8 cellular contexts compared by ENCODE assay signal in the genomic region with DNA sequence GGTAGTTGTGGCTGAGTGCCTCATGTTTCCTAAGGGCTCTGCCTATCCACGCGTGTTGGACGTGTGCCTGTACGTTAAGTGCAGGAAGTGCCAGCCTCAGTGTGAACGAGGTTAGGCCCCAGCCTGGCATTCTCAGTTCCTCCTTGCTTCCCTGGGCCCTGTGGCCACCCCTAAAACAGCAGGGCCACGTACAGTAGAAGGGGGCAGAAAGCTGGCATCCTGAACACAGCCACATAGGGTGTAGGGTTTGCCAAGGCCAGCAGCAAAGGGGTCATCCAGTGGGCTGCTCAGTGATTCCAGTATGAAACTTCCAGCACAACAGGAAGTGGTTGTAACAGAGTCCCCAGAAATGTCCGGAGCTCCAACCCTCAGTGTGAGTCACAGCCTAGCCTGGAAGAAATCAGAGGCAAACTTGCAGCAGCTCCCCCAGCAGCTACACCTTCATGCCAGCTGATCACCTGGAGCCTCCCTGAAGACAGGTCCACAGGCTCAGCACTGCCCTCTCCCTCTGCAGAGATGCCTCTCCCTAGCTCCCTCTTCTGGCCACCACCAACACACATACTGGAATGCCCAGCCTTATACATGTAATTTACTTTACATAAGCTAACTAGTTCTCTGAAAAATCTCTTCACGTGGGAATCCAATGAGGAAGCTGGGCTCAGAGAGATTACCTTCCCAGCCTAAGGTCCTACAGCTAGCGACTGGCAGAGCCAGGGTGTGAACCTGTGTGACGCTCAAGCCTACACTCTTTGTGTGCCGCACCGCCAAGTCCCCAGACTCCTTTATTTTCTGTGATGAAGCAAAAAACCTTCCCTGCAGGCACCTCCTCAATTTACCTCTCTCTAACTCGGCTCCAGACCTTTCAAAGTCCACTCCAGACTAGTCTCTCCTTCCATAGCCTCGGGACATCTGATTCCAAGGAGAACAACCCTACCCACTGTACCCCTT. TPM values are rescaled to one million over a fixed set of nuclear protein-coding genes. Genes with fewer than 3 reads are reported as not detected.
A peak's percentile ranks its signal among the peaks of the same experiment; 100 is the strongest.
DNase-seq lines count a peak whose midpoint lies in the region; ATAC-seq and TF ChIP-seq lines count a peak whose summit lies in the region.

No MANE protein-coding gene starts in this region.

- H3K27me3 Mint-ChIP-seq in GM23338 (ENCODE audit: insufficient read depth, low read depth, poor library complexity) = peaks cover 3% of the 10 kb centered on the region
- H3K27me3 Mint-ChIP-seq in activated CD4-positive, alpha-beta T cell treated with anti-CD3 and anti-CD28 coated beads, Interleukin-2, amount 10 ng/mL, durations not matched to agents 24 days and 14 days = no peaks in the 10 kb centered on the region

- H3K79me2 ChIP-seq in GM23338 (replicated peaks; ENCODE audit: insufficient read depth) = no peaks in the 10 kb centered on the region

- TF ChIP-seq CTCF in GM23338 (conservative IDR thresholded peaks at IDR 0.05; ENCODE audit: low read depth in 2 of 2) = peak; percentile 88 to 93
- peak; percentile 34 for TF ChIP-seq CTCF in foreskin fibroblast (IDR thresholded peaks at IDR 0.05; ENCODE audit: low read depth, low read length)
- no peak for TF ChIP-seq CTCF in omental fat pad (IDR thresholded peaks at IDR 0.05)

- H3K4me2 ChIP-seq in GM23338 = no peak overlapping the region

- H3K4me1 ChIP-seq in GM23338 (ENCODE audit: insufficient read depth) = peaks cover 5% of the 10 kb centered on the region

- H3K27ac ChIP-seq in GM23338 (ENCODE audit: low read depth) = no peak overlapping the region

- H3K27me3 ChIP-seq in GM23338 (ENCODE audit: insufficient read depth) = no peaks in the 10 kb centered on the region

- peak; percentile 99 for ATAC-seq in GM23338
- ATAC-seq in omental fat pad (ENCODE audit: low FRiP score) = peak; percentile 39

- peak overlapping the region; percentile 87; the same call in 1 of the 2 replicates for H2AFZ ChIP-seq in GM23338

- H3F3A ChIP-seq in GM23338 (replicated peaks; ENCODE audit: low read depth) = no peaks in the 10 kb centered on the region

- DNase-seq in NCI-H510A treated with DMSO at 0.1 percent for 48 hours (lab: John Stamatoyannopoulos, UW) (peak; percentile 14), NCI-H510A (lab: John Stamatoyannopoulos, UW) (no peak), GM23338 (ENCODE audit: low spot score) (peak; percentile 90), NCI-H1694 (lab: John Stamatoyannopoulos, UW) (peak; percentile 47), foreskin fibroblast (peak; percentile 64 to 81), omental fat pad (ENCODE audit: low spot score) (no peak), cerebellar nuclear complex (lab: John Stamatoyannopoulos, UW) (no peak)
- peak; percentile 70 for DNase-seq in activated CD4-positive, alpha-beta T cell treated with anti-CD3 and anti-CD28 coated beads, Interleukin-2, amount 10 ng/mL, durations not matched to agents 24 days and 14 days

- intact Hi-C loops in activated CD4-positive, alpha-beta T cell treated with anti-CD3 and anti-CD28 coated beads, Interleukin-2, amount 10 ng/mL, durations not matched to agents 24 days and 14 days (cut with micrococcal nuclease) = loop anchor here (5.0 kb wide), 1 partner anchor 97 kb away; no protein-coding TSS in a partner anchor

- H3K4me3 Mint-ChIP-seq in GM23338 = no peak overlapping the region; the same call in 2 of the 3 replicates
- no peak overlapping the region for H3K4me3 Mint-ChIP-seq in activated CD4-positive, alpha-beta T cell treated with anti-CD3 and anti-CD28 coated beads, Interleukin-2, amount 10 ng/mL, durations not matched to agents 24 days and 14 days

- H3K27ac Mint-ChIP-seq in GM23338 = peak overlapping the region; percentile 71
- peak overlapping the region; percentile 68 for H3K27ac Mint-ChIP-seq in activated CD4-positive, alpha-beta T cell treated with anti-CD3 and anti-CD28 coated beads, Interleukin-2, amount 10 ng/mL, durations not matched to agents 24 days and 14 days

- H3K36me3 Mint-ChIP-seq in GM23338 (ENCODE audit: low read depth) = no peaks in the 10 kb centered on the region; the same call in 2 of the 3 replicates
- H3K36me3 Mint-ChIP-seq in activated CD4-positive, alpha-beta T cell treated with anti-CD3 and anti-CD28 coated beads, Interleukin-2, amount 10 ng/mL, durations not matched to agents 24 days and 14 days (ENCODE audit: low read depth) = no peaks in the 10 kb centered on the region

- H3K9me3 Mint-ChIP-seq in GM23338 = no peaks in the 10 kb centered on the region
- H3K9me3 Mint-ChIP-seq in activated CD4-positive, alpha-beta T cell treated with anti-CD3 and anti-CD28 coated beads, Interleukin-2, amount 10 ng/mL, durations not matched to agents 24 days and 14 days = no peaks in the 10 kb centered on the region

- peaks cover 10% of the 10 kb centered on the region for H3K4me1 Mint-ChIP-seq in GM23338
- H3K4me1 Mint-ChIP-seq in activated CD4-positive, alpha-beta T cell treated with anti-CD3 and anti-CD28 coated beads, Interleukin-2, amount 10 ng/mL, durations not matched to agents 24 days and 14 days = peaks cover 26% of the 10 kb centered on the region

- no peaks in the 10 kb centered on the region for H3K36me3 ChIP-seq in GM23338 (ENCODE audit: insufficient read depth)

- H3K9me2 ChIP-seq in GM23338 (ENCODE audit: insufficient read depth) = no peaks in the 10 kb centered on the region

- no peak overlapping the region for H3K4me3 ChIP-seq in GM23338
- H3K4me3 ChIP-seq in foreskin fibroblast (ENCODE audit: low read depth in 1 of 2, low read length in 2 of 2) = no peak overlapping the region

- H4K20me1 ChIP-seq in GM23338 (replicated peaks; ENCODE audit: insufficient read depth) = no peaks in the 10 kb centered on the region

TF ChIP-seq in GM23338, 12 proteins besides CTCF, POLR2A, EP300 and RAD21:
- no peak for TF ChIP-seq POLR2AphosphoS5 (IDR thresholded peaks at IDR 0.05; ENCODE audit: low read depth)
- TF ChIP-seq CREB1 (CRISPR knock-in tag; IDR thresholded peaks at IDR 0.05; ENCODE audit: low read depth) = no peak
- TF ChIP-seq EZH2 (IDR thresholded peaks at IDR 0.05; ENCODE audit: low read depth, unreplicated experiment) = no peak
- no peak for TF ChIP-seq STAT1 (IDR thresholded peaks at IDR 0.05; ENCODE audit: unreplicated experiment)
- TF ChIP-seq EZH2phosphoT487 (IDR thresholded peaks at IDR 0.05; ENCODE audit: unreplicated experiment) = no peak
- TF ChIP-seq ZNF114 (CRISPR knock-in tag; IDR thresholded peaks at IDR 0.05) = no peak

RNA-seq across cellular contexts. Expression of a gene that starts 26.6 kb away (rescaled TPM):
- total RNA-seq in GM23338 (2014; rRNA removed; shearing (Covaris generic)) = 0.97 and 1.2 TPM in 2 replicates
- 0.16 and 0.66 TPM in 2 replicates for polyA plus RNA-seq in GM23338 (2016; fragmentation: Nextera tagmentation; extraction: Ambion mirVana)
- total RNA-seq in activated CD4-positive, alpha-beta T cell treated with anti-CD3 and anti-CD28 coated beads, Interleukin-2, amount 10 ng/mL, durations not matched to agents 24 days and 14 days = 0.16 and 0.17 TPM in 2 replicates
- total RNA-seq in omental fat pad = not detected

RNA-seq across cellular contexts. Expression of a gene that starts 59.7 kb away (rescaled TPM):
- total RNA-seq in GM23338 (2014; rRNA removed; shearing (Covaris generic)) = 0.97 TPM in 1 of 2 replicates, not detected in the other
- polyA plus RNA-seq in GM23338 (2016; fragmentation: Nextera tagmentation; extraction: Ambion mirVana) = not detected in 2 replicates
- total RNA-seq in activated CD4-positive, alpha-beta T cell treated with anti-CD3 and anti-CD28 coated beads, Interleukin-2, amount 10 ng/mL, durations not matched to agents 24 days and 14 days = 1.4 TPM in 2 replicates
- 10 to 100 TPM; 10.7 to 21.6 (median 15.2) TPM for total RNA-seq in omental fat pad

Comparison
In these comparisons a context has a peak if more than half of its experiments do, and no peak if none do; other contexts are left out.
1. DNase-seq: peak in NCI-H510A treated with DMSO at 0.1 percent for 48 hours (single experiment), GM23338 (single experiment), NCI-H1694 (single experiment), activated CD4-positive, alpha-beta T cell treated with anti-CD3 and anti-CD28 coated beads, Interleukin-2, amount 10 ng/mL, durations not matched to agents 24 days and 14 days (single experiment) and foreskin fibroblast (2 of 2); none in NCI-H510A (single experiment), omental fat pad (single experiment) and cerebellar nuclear complex (0 of 2).
2. CTCF ChIP-seq: peak in GM23338 (2 of 2) and foreskin fibroblast (single experiment); none in omental fat pad (0 of 3).